Comparison of ENCODE assay signal across 18 cellular contexts in the genomic region with DNA sequence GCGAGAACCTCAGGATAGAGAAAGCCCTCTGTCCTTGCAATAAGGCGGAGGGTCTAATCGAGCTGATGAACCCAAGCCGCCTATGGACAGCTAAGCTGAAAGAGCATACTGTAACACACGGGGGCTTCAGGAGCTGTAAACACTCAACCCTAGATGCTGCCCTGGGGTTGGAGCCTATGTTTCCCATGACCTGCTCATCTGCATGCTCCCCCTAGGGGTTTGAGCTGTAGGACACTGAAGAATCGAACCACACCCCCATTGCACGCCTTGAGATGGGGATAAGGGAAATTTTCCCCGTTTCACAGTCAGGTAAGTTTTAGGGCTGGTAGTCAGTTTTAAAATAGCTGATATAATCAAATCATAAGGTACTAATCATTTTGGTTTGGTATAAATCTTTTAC.
"Had no signal": no experiment of that assay in that cellular context is flagged by ENCODE, and none has a peak within 500 bp of the region (broad histone marks: within the 10 kb centered on the region; RNA-seq: fewer than 3 reads in every experiment).

No MANE protein-coding gene starts in this region.

- H3K9me3 ChIP-seq: adrenal gland, gastroesophageal sphincter, heart right ventricle, left lung, neutrophil had no signal

- H3K27ac Mint-ChIP-seq: activated CD4-positive, alpha-beta memory T cell treated with anti-CD3 and anti-CD28 coated beads for 36 hours; activated CD4-positive, alpha-beta T cell treated with anti-CD3 and anti-CD28 coated beads for 36 hours; activated CD8-positive, alpha-beta memory T cell treated with anti-CD3 and anti-CD28 coated beads, Interleukin-2, amount 10 ng/mL, durations not matched to agents 7 days and 5 days; naive B cell; stimulated activated memory B cell treated with anti-CD40 and anti-IgM and Interleukin-4, amounts not matched to agents 10 μg/mL and 1 μg/mL and 100 μg/mL, for 72 hours had no signal

- H3K27ac ChIP-seq: adrenal gland, gastroesophageal sphincter, heart right ventricle, left lung, neutrophil, parathyroid adenoma, WERI-Rb-1 had no signal

- ATAC-seq: activated CD4-positive, alpha-beta T cell treated with anti-CD3 and anti-CD28 coated beads for 36 hours; activated CD8-positive, alpha-beta memory T cell treated with anti-CD3 and anti-CD28 coated beads, Interleukin-2, amount 10 ng/mL, durations not matched to agents 7 days and 5 days; gastroesophageal sphincter; heart right ventricle; left lung; stimulated activated memory B cell treated with anti-CD40 and anti-IgM and Interleukin-4, amounts not matched to agents 10 μg/mL and 1 μg/mL and 100 μg/mL, for 72 hours had no signal

- H3K36me3 ChIP-seq: adrenal gland, gastroesophageal sphincter, heart right ventricle, left lung, neutrophil, WERI-Rb-1 had no signal

- H3K4me3 Mint-ChIP-seq: activated CD4-positive, alpha-beta memory T cell treated with anti-CD3 and anti-CD28 coated beads for 36 hours; activated CD4-positive, alpha-beta T cell treated with anti-CD3 and anti-CD28 coated beads for 36 hours; activated CD8-positive, alpha-beta memory T cell treated with anti-CD3 and anti-CD28 coated beads, Interleukin-2, amount 10 ng/mL, durations not matched to agents 7 days and 5 days; naive B cell; stimulated activated memory B cell treated with anti-CD40 and anti-IgM and Interleukin-4, amounts not matched to agents 10 μg/mL and 1 μg/mL and 100 μg/mL, for 72 hours had no signal

- H3K9ac ChIP-seq: parathyroid adenoma had no signal

- DNase-seq: activated CD4-positive, alpha-beta memory T cell treated with anti-CD3 and anti-CD28 coated beads for 36 hours; activated CD4-positive, alpha-beta T cell treated with anti-CD3 and anti-CD28 coated beads for 36 hours; activated CD8-positive, alpha-beta memory T cell treated with anti-CD3 and anti-CD28 coated beads, Interleukin-2, amount 10 ng/mL, durations not matched to agents 7 days and 5 days; activated naive CD4-positive, alpha-beta T cell treated with anti-CD3 and anti-CD28 coated beads, Interleukin-2, amount 50 U/mL, for 16 hours; activated T-cell treated with anti-CD3 and anti-CD28 coated beads, Interleukin-2, amount 50 U/mL, for 1 hour; adrenal gland; heart right ventricle; kidney; mammary epithelial cell; naive B cell; retina; stimulated activated CD4-positive, alpha-beta T cell treated with anti-CD3 and anti-CD28 coated beads, Interleukin-12 subunit alpha, Interleukin-12 subunit beta, amount 100 ng/mL, for 4 hours; WERI-Rb-1 had no signal

- H2AFZ ChIP-seq: parathyroid adenoma had no signal

- H3K36me3 Mint-ChIP-seq: activated CD4-positive, alpha-beta memory T cell treated with anti-CD3 and anti-CD28 coated beads for 36 hours; activated CD8-positive, alpha-beta memory T cell treated with anti-CD3 and anti-CD28 coated beads, Interleukin-2, amount 10 ng/mL, durations not matched to agents 7 days and 5 days; naive B cell; stimulated activated memory B cell treated with anti-CD40 and anti-IgM and Interleukin-4, amounts not matched to agents 10 μg/mL and 1 μg/mL and 100 μg/mL, for 72 hours had no signal

- H3K4me1 Mint-ChIP-seq: activated CD4-positive, alpha-beta T cell treated with anti-CD3 and anti-CD28 coated beads for 36 hours; activated CD8-positive, alpha-beta memory T cell treated with anti-CD3 and anti-CD28 coated beads, Interleukin-2, amount 10 ng/mL, durations not matched to agents 7 days and 5 days; naive B cell; stimulated activated memory B cell treated with anti-CD40 and anti-IgM and Interleukin-4, amounts not matched to agents 10 μg/mL and 1 μg/mL and 100 μg/mL, for 72 hours had no signal

- H3K27me3 ChIP-seq: adrenal gland, gastroesophageal sphincter, heart right ventricle, left lung, neutrophil had no signal

- H3K79me2 ChIP-seq: parathyroid adenoma had no signal

- H3K4me3 ChIP-seq: adrenal gland, gastroesophageal sphincter, heart right ventricle, left lung had no signal

- H3K27me3 Mint-ChIP-seq: activated CD4-positive, alpha-beta memory T cell treated with anti-CD3 and anti-CD28 coated beads for 36 hours; activated CD4-positive, alpha-beta T cell treated with anti-CD3 and anti-CD28 coated beads for 36 hours; activated CD8-positive, alpha-beta memory T cell treated with anti-CD3 and anti-CD28 coated beads, Interleukin-2, amount 10 ng/mL, durations not matched to agents 7 days and 5 days; naive B cell; stimulated activated memory B cell treated with anti-CD40 and anti-IgM and Interleukin-4, amounts not matched to agents 10 μg/mL and 1 μg/mL and 100 μg/mL, for 72 hours had no signal

- H3K4me1 ChIP-seq: adrenal gland, gastroesophageal sphincter, heart right ventricle, left lung, parathyroid adenoma had no signal
